ENCODE assay signal across 20 cellular contexts in genomic region chr4:140764785-140765392, GRCh38. TPM values are rescaled to one million over a fixed set of nuclear protein-coding genes. Genes with fewer than 3 reads are reported as not detected.
DNase-seq lines count a peak whose midpoint lies in the region; ATAC-seq and TF ChIP-seq lines count a peak whose summit lies in the region.
"Had no signal": no experiment of that assay in that cellular context is flagged by ENCODE, and none has a peak within 500 bp of the region (broad histone marks: within the 10 kb centered on the region; RNA-seq: fewer than 3 reads in every experiment).

No MANE protein-coding gene starts in this region.

- no peak overlapping the region for H2BK12ac ChIP-seq in trophoblast cell (ENCODE audit: low read length)

- H3K18ac ChIP-seq in trophoblast cell (ENCODE audit: low read length), result no peak overlapping the region

- DNase-seq in ELF-1 (ENCODE audit: low read depth, low spot score) (peak; percentile 49), HEK293T (ENCODE audit: extremely low spot score) (no peak), endodermal cell (peak; percentile 53), trophoblast cell (peak; percentile 40 to 79), DMS79 (lab: John Stamatoyannopoulos, UW) (no peak), sciatic nerve (ENCODE audit: low spot score) (no peak)
- DNase-seq in activated CD4-positive, alpha-beta T cell treated with anti-CD3 and anti-CD28 coated beads for 48 hours, result no peak
- no peak for DNase-seq in activated CD4-positive, alpha-beta T cell treated with anti-CD3 and anti-CD28 coated beads, Interleukin-2, amount 50 U/mL, for 4 hours
- DNase-seq: activated naive CD4-positive, alpha-beta T cell treated with anti-CD3 and anti-CD28 coated beads, Interleukin-2, amount 10 ng/mL, durations not matched to agents 7 days and 5 days; activated T-cell treated with anti-CD3 and anti-CD28 coated beads for 4 hours; colonic mucosa; GOT3; MG63; mucosa of descending colon; NCI-H146; NCI-H774; stimulated activated naive CD8-positive, alpha-beta T cell treated with anti-CD3 and anti-CD28 coated beads, Interleukin-15, amount 100 ng/mL, for 72 hours; SW 1271; uterus had no signal

- H3K27me3 Mint-ChIP-seq in endodermal cell (ENCODE audit: insufficient read depth), result peaks cover 16% of the 10 kb centered on the region

- no peak for ATAC-seq in sciatic nerve
- ATAC-seq: mucosa of descending colon; stimulated activated naive CD8-positive, alpha-beta T cell treated with anti-CD3 and anti-CD28 coated beads, Interleukin-15, amount 100 ng/mL, for 72 hours had no signal

- no peak overlapping the region for H2AK5ac ChIP-seq in trophoblast cell (ENCODE audit: low read length)

- no peaks in the 10 kb centered on the region for H3K9me3 ChIP-seq in endodermal cell (ENCODE audit: control insufficient read depth, low read length)
- H3K9me3 ChIP-seq in trophoblast cell (ENCODE audit: insufficient read depth, low read depth, low read length), result no peaks in the 10 kb centered on the region
- H3K9me3 ChIP-seq: colonic mucosa, MG63, mucosa of descending colon, right atrium auricular region, uterus had no signal

- H2BK5ac ChIP-seq in trophoblast cell (ENCODE audit: low read depth, low read length, poor library complexity), result no peak overlapping the region

- H3K27ac Mint-ChIP-seq in endodermal cell, result no peak overlapping the region
- H3K27ac Mint-ChIP-seq: activated naive CD4-positive, alpha-beta T cell treated with anti-CD3 and anti-CD28 coated beads, Interleukin-2, amount 10 ng/mL, durations not matched to agents 7 days and 5 days; stimulated activated naive CD8-positive, alpha-beta T cell treated with anti-CD3 and anti-CD28 coated beads, Interleukin-15, amount 100 ng/mL, for 72 hours had no signal

- no peak overlapping the region for H3K4me3 Mint-ChIP-seq in endodermal cell
- H3K4me3 Mint-ChIP-seq: activated naive CD4-positive, alpha-beta T cell treated with anti-CD3 and anti-CD28 coated beads, Interleukin-2, amount 10 ng/mL, durations not matched to agents 7 days and 5 days; stimulated activated naive CD8-positive, alpha-beta T cell treated with anti-CD3 and anti-CD28 coated beads, Interleukin-15, amount 100 ng/mL, for 72 hours had no signal

- no peak overlapping the region for H3K4me2 ChIP-seq in trophoblast cell (ENCODE audit: low read length)

- H3K4ac ChIP-seq in trophoblast cell (ENCODE audit: low read depth, low read length), result no peak overlapping the region

- H3K23ac ChIP-seq in trophoblast cell (ENCODE audit: low read length), result no peak overlapping the region

- no peak overlapping the region for H2BK120ac ChIP-seq in trophoblast cell (ENCODE audit: insufficient read depth, low read length, poor library complexity)

- H3K9ac ChIP-seq in endodermal cell (ENCODE audit: extremely low read depth, low read length, poor library complexity, severe bottlenecking), result no peak overlapping the region
- no peak overlapping the region for H3K9ac ChIP-seq in trophoblast cell (ENCODE audit: low read length)

- H3K4me1 Mint-ChIP-seq in endodermal cell, result peaks cover 7% of the 10 kb centered on the region
- H3K4me1 Mint-ChIP-seq: activated naive CD4-positive, alpha-beta T cell treated with anti-CD3 and anti-CD28 coated beads, Interleukin-2, amount 10 ng/mL, durations not matched to agents 7 days and 5 days; stimulated activated naive CD8-positive, alpha-beta T cell treated with anti-CD3 and anti-CD28 coated beads, Interleukin-15, amount 100 ng/mL, for 72 hours had no signal

- no peak overlapping the region for H2AFZ ChIP-seq in trophoblast cell (ENCODE audit: insufficient read depth, low read length, poor library complexity)

- POLR2A ChIA-PET in HEK293T (lab: Yijun Ruan, JAX), result interaction anchor here (1.0 to 1.8 kb wide), 2 partner anchors 8 to 88 kb away, joined by 3 to 8 read pairs; partner anchors contain the start of gene TBC1D9

- no peak overlapping the region for H4K91ac ChIP-seq in trophoblast cell (ENCODE audit: low read depth, low read length)

- intact Hi-C loops in sciatic nerve (cut with DNase I), result no loop called here

- H4K12ac ChIP-seq in trophoblast cell (ENCODE audit: low read depth, low read length), result no peak overlapping the region

- 88 to 91% methylated on average over 5 to 7 of the region's 7 CpGs for WGBS in endodermal cell (ENCODE audit: insufficient coverage in 1 of 2, insufficient read length in 1 of 2), 2 experiments
- WGBS in trophoblast cell (ENCODE audit: extremely low coverage, insufficient coverage, insufficient read length), result no CpG with 5 or more reads among the region's 7 CpGs

- H4K8ac ChIP-seq in trophoblast cell (ENCODE audit: low read depth, low read length), result no peak overlapping the region

- H3K36me3 ChIP-seq in endodermal cell (ENCODE audit: control insufficient read depth, insufficient read depth, low read length) (no peaks in the 10 kb centered on the region), trophoblast cell (ENCODE audit: control insufficient read depth in 1 of 2, insufficient read depth in 2 of 2, low read length in 2 of 2) (no peaks in the 10 kb centered on the region)
- H3K36me3 ChIP-seq: colonic mucosa, MG63, right atrium auricular region, uterus had no signal

- peaks cover 2% of the 10 kb centered on the region for H3K79me1 ChIP-seq in trophoblast cell (ENCODE audit: low read length)

- no peak overlapping the region for H3K27ac ChIP-seq in endodermal cell (ENCODE audit: low read depth, low read length)
- H3K27ac ChIP-seq in trophoblast cell (ENCODE audit: low read depth, low read length), result no peak overlapping the region
- H3K27ac ChIP-seq: colonic mucosa, right atrium auricular region, uterus had no signal

- no peaks in the 10 kb centered on the region for H3K79me2 ChIP-seq in trophoblast cell (ENCODE audit: control insufficient read depth, insufficient read depth, low read length, poor library complexity)

- H3K4me3 ChIP-seq in endodermal cell (ENCODE audit: low read length) (no peak overlapping the region), trophoblast cell (ENCODE audit: low read depth, low read length) (no peak overlapping the region)
- H3K4me3 ChIP-seq: colonic mucosa, MG63, mucosa of descending colon, right atrium auricular region, uterus had no signal

- H3K36me3 Mint-ChIP-seq in endodermal cell (ENCODE audit: low read depth), result no peaks in the 10 kb centered on the region
- H3K36me3 Mint-ChIP-seq: activated naive CD4-positive, alpha-beta T cell treated with anti-CD3 and anti-CD28 coated beads, Interleukin-2, amount 10 ng/mL, durations not matched to agents 7 days and 5 days had no signal

- CTCF ChIA-PET in HEK293T (lab: Yijun Ruan, JAX), result no interaction called here

- no peak overlapping the region for H3K14ac ChIP-seq in trophoblast cell (ENCODE audit: low read length)

- no peak for TF ChIP-seq CTCF in endodermal cell (conservative IDR thresholded peaks at IDR 0.05)

- H3K27me3 ChIP-seq in endodermal cell (ENCODE audit: control insufficient read depth, insufficient read depth, low read length, poor library complexity, severe bottlenecking), result no peaks in the 10 kb centered on the region
- H3K27me3 ChIP-seq in trophoblast cell (ENCODE audit: insufficient read depth, low read length), result no peaks in the 10 kb centered on the region
- H3K27me3 ChIP-seq: colonic mucosa, MG63, right atrium auricular region, uterus had no signal

- no peaks in the 10 kb centered on the region for H3K9me3 Mint-ChIP-seq in endodermal cell
- H3K9me3 Mint-ChIP-seq: activated naive CD4-positive, alpha-beta T cell treated with anti-CD3 and anti-CD28 coated beads, Interleukin-2, amount 10 ng/mL, durations not matched to agents 7 days and 5 days; stimulated activated naive CD8-positive, alpha-beta T cell treated with anti-CD3 and anti-CD28 coated beads, Interleukin-15, amount 100 ng/mL, for 72 hours had no signal

- H3K4me1 ChIP-seq in endodermal cell (ENCODE audit: control insufficient read depth, insufficient read depth, low read length), result no peaks in the 10 kb centered on the region
- peaks cover 0 to 2% of the 10 kb centered on the region in 2 experiments for H3K4me1 ChIP-seq in trophoblast cell (ENCODE audit: control insufficient read depth in 1 of 2, insufficient read depth in 2 of 2, low read length in 2 of 2)
- H3K4me1 ChIP-seq: colonic mucosa, right atrium auricular region, uterus had no signal

TF ChIP-seq in HEK293T, 16 proteins besides CTCF, POLR2A, EP300 and RAD21:
- no peak for TF ChIP-seq CTBP1 (IDR thresholded peaks at IDR 0.05; ENCODE audit: borderline replicate concordance)
- TF ChIP-seq PKNOX1 (IDR thresholded peaks at IDR 0.05), result peak; percentile 88
- TF ChIP-seq L3MBTL2 (conservative IDR thresholded peaks at IDR 0.05), result no peak
TF ChIP-seq in HEK293T: peak in this region for 1.

RNA-seq across cellular contexts. Expression of gene TBC1D9, which starts 8.7 kb away (rescaled TPM):
- 10 to 100 TPM; 22.3 to 29.0 TPM for total RNA-seq in endodermal cell
- 12.2 TPM for polyA plus RNA-seq in endodermal cell (2013, experiment 1 of 2)
- polyA plus RNA-seq in endodermal cell (2013, experiment 2 of 2), result 12.9 TPM
- 21.6 and 23.5 TPM in 2 replicates for polyA plus RNA-seq in trophoblast cell (2013)
- total RNA-seq in sciatic nerve, result 27.2 TPM

Comparison
In these comparisons a context has a peak if more than half of its experiments do, and no peak if none do; other contexts are left out.
1. DNase-seq: peak in ELF-1 (single experiment), endodermal cell (single experiment) and trophoblast cell (2 of 2); none in HEK293T (single experiment), DMS79 (single experiment), sciatic nerve (single experiment), activated CD4-positive, alpha-beta T cell treated with anti-CD3 and anti-CD28 coated beads for 48 hours (single experiment) and activated CD4-positive, alpha-beta T cell treated with anti-CD3 and anti-CD28 coated beads, Interleukin-2, amount 50 U/mL, for 4 hours (0 of 2).